ENCODE assay signal across 7 cellular contexts in genomic region chr7:75374144-75374518, GRCh38. TPM values are rescaled to one million over a fixed set of nuclear protein-coding genes. Genes with fewer than 3 reads are reported as not detected.
DNase-seq lines count a peak whose midpoint lies in the region; ATAC-seq, FAIRE-seq and TF ChIP-seq lines count a peak whose summit lies in the region.
"Not testable (repeated sequence)": the region's sequence is repeated elsewhere in the genome, so short reads cannot be mapped to it uniquely, and the experiment has no call there.

No MANE protein-coding gene starts in this region.

- H3K4me3 Mint-ChIP-seq in WTC11, result not testable (repeated sequence)

- not testable (repeated sequence) for H2AFZ ChIP-seq in DND-41 (ENCODE audit: low read depth, low read length); PC-3 (ENCODE audit: low read length); HepG2 (ENCODE audit: low read length)

- H3K4me2 ChIP-seq in DND-41 (ENCODE audit: insufficient read depth, low read length); PC-3 (ENCODE audit: low read length); HepG2 (ENCODE audit: low read depth, low read length): not testable (repeated sequence)

- not testable (repeated sequence) for H3K36me3 ChIP-seq in DND-41 (ENCODE audit: insufficient read depth, low read length); PC-3 (ENCODE audit: low read depth, low read length); gastroesophageal sphincter; HepG2 (replicated peaks in 1 of 2; ENCODE audit: control insufficient read depth in 1 of 2, insufficient read depth in 2 of 2, low read length in 2 of 2); upper lobe of right lung

- CTCF ChIA-PET in PC-3 (lab: Charles Lee); WTC11 (lab: Charles Lee); HepG2 (lab: Yijun Ruan, JAX; ENCODE audit: low intra/inter-chr PET ratio, low total read pairs): not testable (repeated sequence)

- H3K4me3 ChIP-seq in DND-41 (ENCODE audit: low read depth in 1 of 2, low read length in 2 of 2); PC-3 (ENCODE audit: low read length); gastroesophageal sphincter; HepG2 (replicated peaks in 1 of 3; ENCODE audit: insufficient read depth in 1 of 3, low read depth in 2 of 3, low read length in 3 of 3); upper lobe of right lung: not testable (repeated sequence)

- POLR2A ChIA-PET in PC-3 (lab: Charles Lee; ENCODE audit: unreplicated experiment); WTC11 (lab: Charles Lee); HepG2 (lab: Yijun Ruan, JAX): not testable (repeated sequence)

- not testable (repeated sequence) for TF ChIP-seq CTCF in DND-41 (IDR thresholded peaks at IDR 0.05; ENCODE audit: borderline replicate concordance, extremely low read depth, low read length, poor library complexity, severe bottlenecking); PC-3 (conservative IDR thresholded peaks at IDR 0.05; ENCODE audit: low read depth, low read length); WTC11 (IDR thresholded peaks at IDR 0.05); gastroesophageal sphincter (IDR thresholded peaks at IDR 0.05); HepG2 (CRISPR knock-in tag; IDR thresholded peaks at IDR 0.05); upper lobe of right lung (IDR thresholded peaks at IDR 0.05)

- not testable (repeated sequence) for H3K27me3 Mint-ChIP-seq in WTC11 (ENCODE audit: low read depth)

- not testable (repeated sequence) for H3K27me3 ChIP-seq in DND-41 (ENCODE audit: insufficient read depth, low read length, poor library complexity); PC-3 (ENCODE audit: low read length); gastroesophageal sphincter; HepG2 (ENCODE audit: control insufficient read depth in 1 of 2, insufficient read depth in 2 of 2, low read length in 2 of 2); upper lobe of right lung

- intact Hi-C loops in PC-3 (cut with micrococcal nuclease); left ventricle myocardium superior (cut with micrococcal nuclease); HepG2 (cut with micrococcal nuclease; ENCODE audit: unreplicated experiment); upper lobe of right lung (cut with DNase I): not testable (repeated sequence)

- H3K36me3 Mint-ChIP-seq in WTC11, result not testable (repeated sequence)

- not testable (repeated sequence) for H3K9me2 ChIP-seq in PC-3 (replicated peaks; ENCODE audit: low read length)

- DNase-seq in DND-41; PC-3; WTC11 (ENCODE audit: low spot score); left ventricle myocardium superior; HepG2 (ENCODE audit: low spot score); upper lobe of right lung: not testable (repeated sequence)

- H3K4me1 Mint-ChIP-seq in WTC11, result not testable (repeated sequence)

- H3K4me1 ChIP-seq in DND-41 (ENCODE audit: insufficient read depth, low read length); PC-3 (ENCODE audit: insufficient read depth, low read length); gastroesophageal sphincter; HepG2 (ENCODE audit: insufficient read depth, low read length); upper lobe of right lung: not testable (repeated sequence)

- not testable (repeated sequence) for FAIRE-seq in HepG2 (lab: Jason Lieb, UNC)

- not testable (repeated sequence) for H3F3A ChIP-seq in PC-3 (ENCODE audit: low read length, unreplicated experiment)

- not testable (repeated sequence) for H3K9me3 Mint-ChIP-seq in WTC11

- TF ChIP-seq RAD21 in HepG2 (CRISPR knock-in tag; IDR thresholded peaks at IDR 0.05), result not testable (repeated sequence)

- H3K9me3 ChIP-seq in DND-41 (ENCODE audit: insufficient read depth, low read length, severe bottlenecking); PC-3 (ENCODE audit: low read length); gastroesophageal sphincter; HepG2 (ENCODE audit: low read length); upper lobe of right lung: not testable (repeated sequence)

- not testable (repeated sequence) for H3K9ac ChIP-seq in DND-41 (ENCODE audit: low read depth, low read length); PC-3 (ENCODE audit: low read length); HepG2 (ENCODE audit: insufficient read depth, low read depth, low read length)

- H3K27ac ChIP-seq in DND-41 (ENCODE audit: low read length); PC-3 (ENCODE audit: low read length); gastroesophageal sphincter; HepG2 (ENCODE audit: extremely low read length, insufficient read depth, low read length); upper lobe of right lung: not testable (repeated sequence)

- not testable (repeated sequence) for H3K27ac Mint-ChIP-seq in WTC11

- ATAC-seq in DND-41 (ENCODE audit: insufficient read depth, low read depth) (peak; percentile 39; the same call in 2 of the 3 replicates), PC-3 (peak; percentile 35), WTC11 (peak; percentile 69), gastroesophageal sphincter (peak; percentile 10), left ventricle myocardium superior (peak; percentile 25), HepG2 (peak; percentile 64), upper lobe of right lung (peak; percentile 40)

- BruUV-seq in PC-3 (replicated peaks; lab: Mats Ljungman, UMichigan); HepG2 (replicated peaks; lab: Mats Ljungman, UMichigan): not testable (repeated sequence)

- TF ChIP-seq POLR2A in gastroesophageal sphincter (IDR thresholded peaks at IDR 0.05); HepG2 (IDR thresholded peaks at IDR 0.05; ENCODE audit: insufficient read depth in 1 of 2, low read depth in 2 of 2, low read length in 2 of 2): not testable (repeated sequence)

- not testable (repeated sequence) for H3K79me2 ChIP-seq in DND-41 (ENCODE audit: insufficient read depth, low read length); PC-3 (ENCODE audit: low read length); HepG2 (ENCODE audit: insufficient read depth, low read length)

- not testable (repeated sequence) for TF ChIP-seq EP300 in gastroesophageal sphincter (IDR thresholded peaks at IDR 0.05); HepG2 (IDR thresholded peaks at IDR 0.05; ENCODE audit: low read depth in 2 of 2, low read length in 2 of 2); HepG2 (CRISPR knock-in tag; IDR thresholded peaks at IDR 0.05; ENCODE audit: borderline replicate concordance)

- in situ Hi-C loops in HepG2 (cut with HindIII; ENCODE audit: extremely low pct_ligation_motif_present, low pct_unique_long_range_greater_than_20kb), result not testable (repeated sequence)

- WGBS in gastroesophageal sphincter (ENCODE audit: low coverage in 1 of 2), 2 donors, result no CpG with 5 or more reads among the region's 4 CpGs
- no CpG with 5 or more reads among the region's 4 CpGs for WGBS in HepG2 (ENCODE audit: low lambda C conversion rate)

- not testable (repeated sequence) for H4K20me1 ChIP-seq in DND-41 (ENCODE audit: insufficient read depth, low read length); PC-3 (ENCODE audit: low read length); HepG2 (ENCODE audit: insufficient read depth, low read length)

RNA-seq across cellular contexts. Expression of gene TRIM73, which starts 21.3 kb away (rescaled TPM):
- total RNA-seq in PC-3 (2014; rRNA removed) (5.2 and 6.4 TPM in 2 replicates), WTC11 (2021) (2.0 to 3.0 TPM (median 2.3 TPM) in 3 replicates), gastroesophageal sphincter (1 to 10 TPM in 2 of 4 donors, under 1 TPM in 1, not detected in 1; 0.94 to 5.4 (median 1.5) TPM), left ventricle myocardium superior (1.3 TPM), HepG2 (2016; rRNA removed; fragmentation: Illumina TruSeq; extraction: Trizol) (4.5 and 5.7 TPM in 2 replicates), upper lobe of right lung (4.4 TPM)
- 3.0 and 3.9 TPM in 2 replicates for total RNA-seq in HepG2 (2016; cell fraction: cytosol; rRNA removed; fragmentation: Illumina TruSeq; extraction: Trizol; ENCODE audit: low read depth)
- 4.3 and 4.7 TPM in 2 replicates for total RNA-seq in HepG2 (2016; cell fraction: insoluble cytoplasmic fraction; rRNA removed; fragmentation: Illumina TruSeq; extraction: Trizol)
- 2.4 and 4.4 TPM in 2 replicates for total RNA-seq in HepG2 (2016; cell fraction: membrane; rRNA removed; fragmentation: Illumina TruSeq; extraction: Trizol)
- total RNA-seq in HepG2 (2016; cell fraction: nucleus; rRNA removed; fragmentation: Illumina TruSeq; extraction: Trizol), result 5.0 and 5.3 TPM in 2 replicates
- polyA plus RNA-seq in HepG2 (2011; rRNA removed), result 1.5 and 3.1 TPM in 2 replicates
- 0.65 and 1.1 TPM in 2 replicates for polyA plus RNA-seq in HepG2 (2011; cell fraction: cytosol; rRNA removed)
- polyA plus RNA-seq in HepG2 (2011; cell fraction: nucleus; rRNA removed), result 41.6 and 42.4 TPM in 2 replicates
- polyA plus RNA-seq in HepG2 (2012), result 3.7 and 5.9 TPM in 2 replicates
- 1.3 and 2.1 TPM in 2 replicates for polyA plus RNA-seq in HepG2 (2016; cell fraction: cytosol; fragmentation: Illumina TruSeq; extraction: Trizol; ENCODE audit: low read depth)
- 2.8 and 4.1 TPM in 2 replicates for polyA plus RNA-seq in HepG2 (2016; cell fraction: insoluble cytoplasmic fraction; fragmentation: Illumina TruSeq; extraction: Trizol; ENCODE audit: low read depth)
- 1.6 TPM in 2 replicates for polyA plus RNA-seq in HepG2 (2016; cell fraction: membrane; fragmentation: Illumina TruSeq; extraction: Trizol; ENCODE audit: low read depth)
- polyA plus RNA-seq in HepG2 (2016; cell fraction: nucleus; fragmentation: Illumina TruSeq; extraction: Trizol; ENCODE audit: insufficient read depth, low read depth), result 15.1 TPM in 2 replicates
- 3.5 and 5.1 TPM in 2 replicates for polyA minus RNA-seq in HepG2 (2011; rRNA and poly(A)+ RNA removed; ENCODE audit: low replicate concordance)
- 0.20 and 1.4 TPM in 2 replicates for polyA minus RNA-seq in HepG2 (2011; cell fraction: cytosol; rRNA and poly(A)+ RNA removed)
- 10.8 and 10.9 TPM in 2 replicates for polyA minus RNA-seq in HepG2 (2011; cell fraction: nucleus; rRNA and poly(A)+ RNA removed)

Comparison
In these comparisons a context has a peak if more than half of its experiments do, and no peak if none do; other contexts are left out.
1. ATAC-seq: peak in every context shown above with its lines; median percentile 69 in WTC11; 64 in HepG2; 40 in upper lobe of right lung; 39 in DND-41; 35 in PC-3; 25 in left ventricle myocardium superior; 10 in gastroesophageal sphincter.